Comparison of ENCODE assay signal across 21 cellular contexts in the genomic region with DNA sequence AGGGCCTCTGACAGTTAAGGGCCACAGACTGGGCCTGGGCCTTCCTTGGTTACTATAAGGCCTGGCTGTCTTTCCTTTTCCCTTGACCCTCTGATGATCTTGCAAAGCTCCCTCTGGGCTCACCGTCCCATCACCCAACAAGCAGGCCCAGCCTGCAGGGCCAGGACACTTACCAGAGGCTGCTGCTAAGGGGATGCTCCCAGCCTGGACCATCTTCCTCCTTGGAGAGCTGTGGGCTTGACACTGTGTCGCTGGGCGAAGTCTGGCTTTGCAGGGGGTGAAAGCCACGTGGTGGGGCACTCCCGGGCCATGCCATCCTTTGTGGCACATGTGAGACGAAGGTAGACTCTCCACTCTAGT.
"Had no signal": no experiment of that assay in that cellular context is flagged by ENCODE, and none has a peak within 500 bp of the region (broad histone marks: within the 10 kb centered on the region; RNA-seq: fewer than 3 reads in every experiment).

No MANE protein-coding gene starts in this region.

- H3K4me3 Mint-ChIP-seq: activated naive CD4-positive, alpha-beta T cell treated with anti-CD3 and anti-CD28 coated beads for 36 hours; activated T-helper 17 cell treated with anti-CD3 and anti-CD28 coated beads, Interleukin-2, amount 50 U/mL, for 72 hours; naive thymus-derived CD8-positive, alpha-beta T cell; stimulated activated naive CD8-positive, alpha-beta T cell treated with anti-CD3 and anti-CD28 coated beads, Interleukin-15, amount 100 ng/mL, for 72 hours; T-cell had no signal

- H2AFZ ChIP-seq: hepatocyte had no signal

- DNase-seq: activated CD4-positive, alpha-beta T cell treated with anti-CD3 and anti-CD28 coated beads, Interleukin-2, amount 50 U/mL, for 4 hours; activated CD4-positive, CD25-positive, alpha-beta regulatory T cell treated with anti-CD3 and anti-CD28 coated beads, Interleukin-2, amount 50 U/mL, for 72 hours; activated naive CD4-positive, alpha-beta T cell treated with anti-CD3 and anti-CD28 coated beads for 36 hours; activated T-cell treated with anti-CD3 and anti-CD28 coated beads for 4 hours; central memory CD4-positive, alpha-beta T cell; effector CD8-positive, alpha-beta T cell; esophagus squamous epithelium; left lung; mammary epithelial cell; naive thymus-derived CD8-positive, alpha-beta T cell; posterior cingulate gyrus; stimulated activated CD4-positive, alpha-beta T cell treated with anti-CD3 and anti-CD28 coated beads, Interleukin-4, amount 100 ng/mL, for 4 hours; stimulated activated CD8-positive, alpha-beta memory T cell treated with anti-CD3 and anti-CD28 coated beads, Interleukin-4, amount 100 ng/mL, for 48 hours; stimulated activated naive CD8-positive, alpha-beta T cell treated with anti-CD3 and anti-CD28 coated beads, Interleukin-15, amount 100 ng/mL, for 72 hours; T-cell; T-helper 9 cell had no signal

- H3K27ac ChIP-seq: coronary artery, hepatocyte, left lung, thoracic aorta had no signal

- H3K9me3 Mint-ChIP-seq: activated naive CD4-positive, alpha-beta T cell treated with anti-CD3 and anti-CD28 coated beads for 36 hours; activated T-helper 17 cell treated with anti-CD3 and anti-CD28 coated beads, Interleukin-2, amount 50 U/mL, for 72 hours; naive thymus-derived CD8-positive, alpha-beta T cell; T-cell had no signal

- ATAC-seq: activated T-helper 17 cell treated with anti-CD3 and anti-CD28 coated beads, Interleukin-2, amount 50 U/mL, for 72 hours; left lung; naive thymus-derived CD8-positive, alpha-beta T cell; stimulated activated naive CD8-positive, alpha-beta T cell treated with anti-CD3 and anti-CD28 coated beads, Interleukin-15, amount 100 ng/mL, for 72 hours; T-cell had no signal

- H3K4me2 ChIP-seq: hepatocyte had no signal

- H3K27ac Mint-ChIP-seq: activated naive CD4-positive, alpha-beta T cell treated with anti-CD3 and anti-CD28 coated beads for 36 hours; activated T-helper 17 cell treated with anti-CD3 and anti-CD28 coated beads, Interleukin-2, amount 50 U/mL, for 72 hours; stimulated activated naive CD8-positive, alpha-beta T cell treated with anti-CD3 and anti-CD28 coated beads, Interleukin-15, amount 100 ng/mL, for 72 hours had no signal

- H3K27me3 Mint-ChIP-seq: activated T-helper 17 cell treated with anti-CD3 and anti-CD28 coated beads, Interleukin-2, amount 50 U/mL, for 72 hours; naive thymus-derived CD8-positive, alpha-beta T cell; stimulated activated naive CD8-positive, alpha-beta T cell treated with anti-CD3 and anti-CD28 coated beads, Interleukin-15, amount 100 ng/mL, for 72 hours; T-cell had no signal

- H3K4me3 ChIP-seq: coronary artery, esophagus squamous epithelium, hepatocyte, left lung, skin epidermis, thoracic aorta had no signal

- H3K9me3 ChIP-seq: esophagus squamous epithelium, left lung, thoracic aorta had no signal

- H3K27me3 ChIP-seq: esophagus squamous epithelium, hepatocyte, left lung had no signal
